In genomic region chr9:16924311-16924915, GRCh38 we compare ENCODE assay signal across 30 cellular contexts. TPM values are rescaled to one million over a fixed set of nuclear protein-coding genes. Genes with fewer than 3 reads are reported as not detected.
"Had no signal": no experiment of that assay in that cellular context is flagged by ENCODE, and none has a peak within 500 bp of the region (broad histone marks: within the 10 kb centered on the region; RNA-seq: fewer than 3 reads in every experiment).

No MANE protein-coding gene starts in this region.

- H3K4me1 Mint-ChIP-seq: activated B cell treated with CpG ODN at 0.5 μM for 24 hours; activated naive CD8-positive, alpha-beta T cell treated with anti-CD3 and anti-CD28 coated beads, Interleukin-2, amount 10 ng/mL, durations not matched to agents 7 days and 5 days; activated T-helper 17 cell treated with anti-CD3 and anti-CD28 coated beads, Interleukin-2, amount 50 U/mL, for 72 hours; central memory CD8-positive, alpha-beta T cell; T-helper 17 cell had no signal

- H3K27ac Mint-ChIP-seq: activated B cell treated with CpG ODN at 0.5 μM for 24 hours; activated CD8-positive, alpha-beta T cell treated with anti-CD3 and anti-CD28 coated beads for 36 hours; activated naive CD4-positive, alpha-beta T cell treated with anti-CD3 and anti-CD28 coated beads for 36 hours; activated naive CD4-positive, alpha-beta T cell treated with anti-CD3 and anti-CD28 coated beads, Interleukin-2, amount 50 U/mL, for 72 hours; activated naive CD8-positive, alpha-beta T cell treated with anti-CD3 and anti-CD28 coated beads, Interleukin-2, amount 10 ng/mL, durations not matched to agents 7 days and 5 days; activated T-helper 17 cell treated with anti-CD3 and anti-CD28 coated beads, Interleukin-2, amount 50 U/mL, for 72 hours; dendritic cell treated with granulocyte-macrophage colony-stimulating factor and Interleukin-4, amounts not matched to agents 40 ng/mL and 50 ng/mL, for 4 days; endodermal cell; T-helper 17 cell; T-helper 2 cell treated with Interferon-gamma antibody and Interleukin-4, amounts not matched to agents 5 μg/mL and 100 μg/mL, for 36 hours had no signal

- H3K4me3 Mint-ChIP-seq: activated B cell treated with CpG ODN at 0.5 μM for 24 hours; activated CD8-positive, alpha-beta T cell treated with anti-CD3 and anti-CD28 coated beads for 36 hours; activated naive CD4-positive, alpha-beta T cell treated with anti-CD3 and anti-CD28 coated beads for 36 hours; activated naive CD8-positive, alpha-beta T cell treated with anti-CD3 and anti-CD28 coated beads, Interleukin-2, amount 10 ng/mL, durations not matched to agents 7 days and 5 days; activated T-cell treated with anti-CD3 and anti-CD28 coated beads, Interleukin-2, amount 50 U/mL, for 4 hours; activated T-helper 17 cell treated with anti-CD3 and anti-CD28 coated beads, Interleukin-2, amount 50 U/mL, for 72 hours; central memory CD8-positive, alpha-beta T cell; dendritic cell treated with granulocyte-macrophage colony-stimulating factor and Interleukin-4, amounts not matched to agents 40 ng/mL and 50 ng/mL, for 4 days; endodermal cell; T-helper 17 cell; T-helper 2 cell treated with Interferon-gamma antibody and Interleukin-4, amounts not matched to agents 5 μg/mL and 100 μg/mL, for 36 hours had no signal

- DNase-seq: activated B cell treated with CpG ODN at 0.5 μM for 24 hours; activated CD4-positive, alpha-beta T cell treated with anti-CD3 and anti-CD28 coated beads for 48 hours; activated CD4-positive, alpha-beta T cell treated with anti-CD3 and anti-CD28 coated beads, Interleukin-2, amount 50 U/mL, for 1 hour; activated CD4-positive, alpha-beta T cell treated with anti-CD3 and anti-CD28 coated beads, Interleukin-2, amount 50 U/mL, for 48 hours; activated CD8-positive, alpha-beta memory T cell treated with anti-CD3 and anti-CD28 coated beads for 24 hours; activated CD8-positive, alpha-beta T cell treated with anti-CD3 and anti-CD28 coated beads for 36 hours; activated effector memory CD4-positive, alpha-beta T cell treated with Interleukin-2 at 50 U/mL for 16 hours; activated gamma-delta T cell treated with Interleukin-2 at 50 U/mL for 16 hours; activated naive CD4-positive, alpha-beta T cell treated with anti-CD3 and anti-CD28 coated beads for 36 hours; activated naive CD8-positive, alpha-beta T cell treated with anti-CD3 and anti-CD28 coated beads, Interleukin-2, amount 10 ng/mL, durations not matched to agents 7 days and 5 days; activated T-cell treated with anti-CD3 and anti-CD28 coated beads, Interleukin-2, amount 50 U/mL, for 4 hours; brain microvascular endothelial cell; dorsolateral prefrontal cortex; effector memory CD4-positive, alpha-beta T cell; endodermal cell; foreskin keratinocyte; gastrocnemius medialis; T-helper 1 cell; T-helper 17 cell; T1000; WERI-Rb-1 had no signal

- FAIRE-seq: bronchial epithelial cell had no signal

- H3K36me3 Mint-ChIP-seq: activated naive CD8-positive, alpha-beta T cell treated with anti-CD3 and anti-CD28 coated beads, Interleukin-2, amount 10 ng/mL, durations not matched to agents 7 days and 5 days had no signal

- H3K4me1 ChIP-seq: foreskin keratinocyte, gastrocnemius medialis had no signal

- ATAC-seq: activated CD4-positive, CD25-positive, alpha-beta regulatory T cell treated with anti-CD3 and anti-CD28 coated beads, Interleukin-2, amount 50 U/mL, for 24 hours; activated CD8-positive, alpha-beta T cell treated with anti-CD3 and anti-CD28 coated beads for 36 hours; activated naive CD4-positive, alpha-beta T cell treated with anti-CD3 and anti-CD28 coated beads, Interleukin-2, amount 50 U/mL, for 72 hours; activated T-cell treated with anti-CD3 and anti-CD28 coated beads, Interleukin-2, amount 50 U/mL, for 4 hours; activated T-helper 17 cell treated with anti-CD3 and anti-CD28 coated beads, Interleukin-2, amount 50 U/mL, for 72 hours; esophagus mucosa; foreskin keratinocyte; gastrocnemius medialis; T-helper 17 cell had no signal

- H3K4me3 ChIP-seq: coronary artery, dorsolateral prefrontal cortex, gastrocnemius medialis had no signal

- H3K36me3 ChIP-seq: brain microvascular endothelial cell, gastrocnemius medialis, WERI-Rb-1 had no signal

- H3K9me3 ChIP-seq: gastrocnemius medialis had no signal

- H3K27me3 ChIP-seq: brain microvascular endothelial cell, foreskin keratinocyte, gastrocnemius medialis had no signal

- H3K9me3 Mint-ChIP-seq: activated B cell treated with CpG ODN at 0.5 μM for 24 hours; activated naive CD4-positive, alpha-beta T cell treated with anti-CD3 and anti-CD28 coated beads for 36 hours; central memory CD8-positive, alpha-beta T cell; dendritic cell treated with granulocyte-macrophage colony-stimulating factor and Interleukin-4, amounts not matched to agents 40 ng/mL and 50 ng/mL, for 4 days had no signal

- H3K27ac ChIP-seq: brain microvascular endothelial cell, coronary artery, dorsolateral prefrontal cortex, foreskin keratinocyte, gastrocnemius medialis, WERI-Rb-1 had no signal

RNA-seq across cellular contexts. Expression of gene BNC2, which starts 53.9 kb away (rescaled TPM):
- total RNA-seq: activated B cell treated with CpG ODN at 0.5 μM for 24 hours; activated CD8-positive, alpha-beta T cell treated with anti-CD3 and anti-CD28 coated beads for 36 hours; activated naive CD4-positive, alpha-beta T cell treated with anti-CD3 and anti-CD28 coated beads for 36 hours; activated naive CD4-positive, alpha-beta T cell treated with anti-CD3 and anti-CD28 coated beads, Interleukin-2, amount 50 U/mL, for 72 hours; activated naive CD8-positive, alpha-beta T cell treated with anti-CD3 and anti-CD28 coated beads, Interleukin-2, amount 10 ng/mL, durations not matched to agents 7 days and 5 days; activated T-helper 17 cell treated with anti-CD3 and anti-CD28 coated beads, Interleukin-2, amount 50 U/mL, for 72 hours; T-helper 17 cell had no signal
